18 cellular contexts compared by ENCODE assay signal in genomic region chrX:68919707-68920106, GRCh38.
DNase-seq lines count a peak whose midpoint lies in the region; ATAC-seq, FAIRE-seq and TF ChIP-seq lines count a peak whose summit lies in the region.
"Had no signal": no experiment of that assay in that cellular context is flagged by ENCODE, and none has a peak within 500 bp of the region (broad histone marks: within the 10 kb centered on the region; RNA-seq: fewer than 3 reads in every experiment).

No MANE protein-coding gene starts in this region.

- H3K23me2 ChIP-seq in H9 (ENCODE audit: insufficient read length, low read depth, low read length, poor library complexity, severe bottlenecking), result no peaks in the 10 kb centered on the region

- H3K4me1 Mint-ChIP-seq in astrocyte (ENCODE audit: low read depth, unreplicated experiment) (no peaks in the 10 kb centered on the region), H9 (peaks cover 3 to 24% of the 10 kb centered on the region in 2 experiments; a peak in 3 of 4 replicates)

- ATAC-seq in HG02798 (IDR thresholded peaks at IDR 0.05; ENCODE audit: poor library complexity, unreplicated experiment) (peak; percentile 51), HG03378 (IDR thresholded peaks at IDR 0.05; ENCODE audit: unreplicated experiment) (no peak), GM21717 (IDR thresholded peaks at IDR 0.05; ENCODE audit: unreplicated experiment) (no peak)
- ATAC-seq: K562 had no signal

- H3K79me1 ChIP-seq in H9 (ENCODE audit: insufficient read depth, low read depth, low read length, poor library complexity, severe bottlenecking), result no peaks in the 10 kb centered on the region

- no peak for TF ChIP-seq RAD21 in SK-N-SH (IDR thresholded peaks at IDR 0.05; ENCODE audit: low read length)

- POLR2A ChIA-PET in SK-N-SH (lab: Yijun Ruan, JAX), result no interaction called here

- no peaks in the 10 kb centered on the region for H3K9me2 ChIP-seq in SK-N-SH

- H2BK5ac ChIP-seq in H9 (ENCODE audit: insufficient read length, low read length), result no peak overlapping the region

- H2BK120ac ChIP-seq in H9 (ENCODE audit: low read depth, low read length, poor library complexity, severe bottlenecking), result no peak overlapping the region

- H3K4me1 ChIP-seq in BLaER1 (peaks cover 59% of the 10 kb centered on the region), astrocyte (ENCODE audit: insufficient read depth, low read length) (no peaks in the 10 kb centered on the region), H9 (ENCODE audit: insufficient read depth, low read length) (peaks cover 2% of the 10 kb centered on the region; the same call in 1 of the 2 replicates), SK-N-SH (ENCODE audit: control insufficient read depth in 1 of 2, insufficient read depth in 2 of 2, low read depth in 1 of 2, low read length in 1 of 2) (peaks cover 0 to 7% of the 10 kb centered on the region in 2 experiments; a peak in 1 of 4 replicates)

- H3K79me2 ChIP-seq in astrocyte (ENCODE audit: insufficient read depth, low read length) (no peaks in the 10 kb centered on the region), H9 (ENCODE audit: insufficient read depth, low read length) (no peaks in the 10 kb centered on the region), SK-N-SH (ENCODE audit: insufficient read depth) (no peaks in the 10 kb centered on the region)

- H2BK12ac ChIP-seq in H9 (ENCODE audit: insufficient read length, low read depth, low read length), result no peak overlapping the region

- H3K27me3 ChIP-seq in BLaER1 (peaks cover 94% of the 10 kb centered on the region), astrocyte (ENCODE audit: insufficient read depth, low read length) (no peaks in the 10 kb centered on the region), H9 (ENCODE audit: insufficient read depth, low read length) (peaks cover 3% of the 10 kb centered on the region; the same call in 1 of the 2 replicates), SK-N-SH (ENCODE audit: insufficient read depth) (peaks cover 13% of the 10 kb centered on the region; the same call in 1 of the 2 replicates)

- H3K56ac ChIP-seq in H9 (ENCODE audit: insufficient read length, low read depth, low read length), result no peak overlapping the region

- FAIRE-seq in GM18507 (lab: Jason Lieb, UNC) (peak; percentile 39), astrocyte (lab: Jason Lieb, UNC) (peak; percentile 78)
- FAIRE-seq: D721Med, GM12892, K562, RCC 7860 had no signal

- CTCF ChIA-PET in SK-N-SH (lab: Yijun Ruan, JAX), result interaction anchor here (1.6 to 9.6 kb wide), 2 partner anchors 28 to 90 kb away, joined by 7 to 52 read pairs; partner anchors contain the start of gene EFNB1

- no peak overlapping the region for H4K8ac ChIP-seq in H9 (replicated peaks; ENCODE audit: insufficient read length, low read depth, low read length)

- H3K27ac Mint-ChIP-seq in astrocyte (ENCODE audit: unreplicated experiment), result no peak overlapping the region
- no peak overlapping the region for H3K27ac Mint-ChIP-seq in H9

- DNase-seq in GM18507 (ENCODE audit: extremely low spot score, insufficient read length, low read depth), result no peak
- DNase-seq in astrocyte (ENCODE audit: low read depth), result no peak
- DNase-seq in H9, result no peak
- no peak for DNase-seq in SK-N-SH
- DNase-seq: H7; NCI-H1092 treated with DMSO at 0.1 percent for 48 hours; NCI-H1694; NCI-H2081 treated with DMSO at 0.1 percent for 48 hours; NK-92 treated with Interleukin-12 subunit alpha and Interleukin-12 subunit beta, amount 100 ng/mL, for 24 hours had no signal

- no peaks in the 10 kb centered on the region for H3F3A ChIP-seq in SK-N-SH (replicated peaks; ENCODE audit: insufficient read depth)

- no peak overlapping the region for H3K4ac ChIP-seq in H9 (ENCODE audit: low read depth, low read length)

- H4K20me1 ChIP-seq in BLaER1, result no peaks in the 10 kb centered on the region; the same call in 1 of the 2 replicates
- no peaks in the 10 kb centered on the region for H4K20me1 ChIP-seq in astrocyte (ENCODE audit: insufficient read depth, low read length)
- no peaks in the 10 kb centered on the region for H4K20me1 ChIP-seq in H9 (ENCODE audit: control insufficient read depth, insufficient read depth, insufficient read length)
- H4K20me1 ChIP-seq in SK-N-SH (ENCODE audit: insufficient read depth), result no peaks in the 10 kb centered on the region

- H3K36me3 ChIP-seq in BLaER1, result no peaks in the 10 kb centered on the region
- H3K36me3 ChIP-seq in astrocyte (ENCODE audit: insufficient read depth, low read length), result no peaks in the 10 kb centered on the region
- no peaks in the 10 kb centered on the region for H3K36me3 ChIP-seq in SK-N-SH (replicated peaks in 1 of 2; ENCODE audit: control insufficient read depth in 1 of 2, insufficient read depth in 2 of 2, low read length in 1 of 2)

- H2AFZ ChIP-seq in astrocyte (ENCODE audit: low read depth, low read length) (no peak overlapping the region), H9 (ENCODE audit: low read length) (no peak overlapping the region), SK-N-SH (ENCODE audit: low read depth) (no peak overlapping the region)

- H3K9ac ChIP-seq in BLaER1 (no peak overlapping the region), astrocyte (ENCODE audit: low read length) (no peak overlapping the region), H9 (ENCODE audit: extremely low read depth, insufficient read length, low read length) (no peak overlapping the region), SK-N-SH (no peak overlapping the region)

- H2AK5ac ChIP-seq in H9 (ENCODE audit: insufficient read length, low read length), result no peak overlapping the region

- H3K4me3 Mint-ChIP-seq in astrocyte (ENCODE audit: unreplicated experiment) (no peak overlapping the region), H9 (no peak overlapping the region)

- peaks cover 19% of the 10 kb centered on the region for H3K27me3 Mint-ChIP-seq in astrocyte (ENCODE audit: low read depth, unreplicated experiment)
- H3K27me3 Mint-ChIP-seq in H9 (ENCODE audit: low read depth), result peaks cover 15% of the 10 kb centered on the region

- H3T11ph ChIP-seq in H9 (ENCODE audit: low read length), result no peak overlapping the region

- H2BK20ac ChIP-seq in H9 (ENCODE audit: low read depth, low read length, poor library complexity, severe bottlenecking), result no peak overlapping the region

- no peak overlapping the region for H4K5ac ChIP-seq in H9 (ENCODE audit: insufficient read length, low read depth, low read length)

- H3K4me3 ChIP-seq in BLaER1 (no peak overlapping the region), astrocyte (ENCODE audit: insufficient read depth, low read depth, low read length) (no peak overlapping the region), SK-N-SH (ENCODE audit: low read depth in 2 of 2, low read length in 1 of 2) (no peak overlapping the region)
- H3K4me3 ChIP-seq: K562 had no signal

- no peaks in the 10 kb centered on the region for H3K9me3 ChIP-seq in BLaER1
- no peaks in the 10 kb centered on the region for H3K9me3 ChIP-seq in astrocyte (ENCODE audit: insufficient read depth, low read depth, low read length)
- no peaks in the 10 kb centered on the region for H3K9me3 ChIP-seq in H9 (ENCODE audit: control insufficient read depth, low read depth, low read length)
- no peaks in the 10 kb centered on the region for H3K9me3 ChIP-seq in SK-N-SH

- TF ChIP-seq CTCF in astrocyte (IDR thresholded peaks at IDR 0.05; ENCODE audit: insufficient read depth, low read depth, low read length) (no peak), H9 (conservative IDR thresholded peaks at IDR 0.05) (no peak), SK-N-SH (IDR thresholded peaks at IDR 0.05) (no peak)

- H3K18ac ChIP-seq in H9 (ENCODE audit: insufficient read length, low read depth, low read length), result no peak overlapping the region

- no peak overlapping the region for H4K91ac ChIP-seq in H9 (ENCODE audit: insufficient read length, low read depth, low read length)

- peak overlapping the region; percentile 36 for H3K4me2 ChIP-seq in BLaER1
- no peak overlapping the region for H3K4me2 ChIP-seq in astrocyte (ENCODE audit: low read length)
- no peak overlapping the region for H3K4me2 ChIP-seq in H9 (ENCODE audit: insufficient read depth, insufficient read length, low read length)
- no peak overlapping the region for H3K4me2 ChIP-seq in SK-N-SH

- H3K9me3 Mint-ChIP-seq in astrocyte (ENCODE audit: unreplicated experiment) (no peaks in the 10 kb centered on the region), H9 (peaks cover 68 to 77% of the 10 kb centered on the region in 2 experiments)

- H2BK15ac ChIP-seq in H9 (ENCODE audit: low read depth, low read length), result no peak overlapping the region

- TF ChIP-seq EP300 in SK-N-SH (IDR thresholded peaks at IDR 0.05; ENCODE audit: borderline replicate concordance in 1 of 2, low read depth in 1 of 2, low read length in 1 of 2), result no peak

- H3K14ac ChIP-seq in H9 (ENCODE audit: insufficient read depth, low read length), result no peak overlapping the region

- H3K36me3 Mint-ChIP-seq in astrocyte (ENCODE audit: low read depth, unreplicated experiment) (no peaks in the 10 kb centered on the region), H9 (ENCODE audit: insufficient read depth in 1 of 3, low read depth in 3 of 3) (no peaks in the 10 kb centered on the region; a peak in 1 of 7 replicates)

- H3K27ac ChIP-seq in BLaER1 (no peak overlapping the region), astrocyte (ENCODE audit: low read depth, low read length) (no peak overlapping the region), H9 (ENCODE audit: insufficient read length, low read depth, low read length) (no peak overlapping the region), SK-N-SH (ENCODE audit: low read depth in 2 of 2, low read length in 1 of 2) (no peak overlapping the region)
- H3K27ac ChIP-seq: C4-2B had no signal

- no peak overlapping the region for H3K23ac ChIP-seq in H9 (ENCODE audit: insufficient read length, low read depth, low read length)

TF ChIP-seq in SK-N-SH, 30 proteins besides CTCF, POLR2A, EP300 and RAD21 (continues in another document):
- no peak for TF ChIP-seq RFX5 (IDR thresholded peaks at IDR 0.05; ENCODE audit: low read length)
- TF ChIP-seq NFIC (IDR thresholded peaks at IDR 0.05; ENCODE audit: borderline replicate concordance), result no peak
- TF ChIP-seq USF2 (IDR thresholded peaks at IDR 0.05; ENCODE audit: borderline replicate concordance, low read depth, low read length), result no peak
- no peak for TF ChIP-seq CHD2 (IDR thresholded peaks at IDR 0.05; ENCODE audit: low read length, partially characterized antibody)
- TF ChIP-seq TCF12 (IDR thresholded peaks at IDR 0.05), result no peak
- TF ChIP-seq MXI1 (IDR thresholded peaks at IDR 0.05; ENCODE audit: low read depth, low read length), result no peak
- TF ChIP-seq FOSL2 (IDR thresholded peaks at IDR 0.05; ENCODE audit: borderline replicate concordance, low read depth), result no peak
